In genomic region chr17:72618018-72618509, GRCh38 we compare ENCODE assay signal across 9 cellular contexts.
A peak's percentile ranks its signal among the peaks of the same experiment; 100 is the strongest.
DNase-seq lines count a peak whose midpoint lies in the region; ATAC-seq and TF ChIP-seq lines count a peak whose summit lies in the region.
"Had no signal": no experiment of that assay in that cellular context is flagged by ENCODE, and none has a peak within 500 bp of the region (broad histone marks: within the 10 kb centered on the region; RNA-seq: fewer than 3 reads in every experiment).

No MANE protein-coding gene starts in this region.

- peak overlapping the region; percentile 39 for H3K4me3 Mint-ChIP-seq in activated CD4-positive, alpha-beta T cell treated with anti-CD3 and anti-CD28 coated beads for 36 hours
- H3K4me3 Mint-ChIP-seq in activated CD4-positive, alpha-beta memory T cell treated with anti-CD3 and anti-CD28 coated beads for 36 hours: peak overlapping the region; percentile 61
- H3K4me3 Mint-ChIP-seq: B cell had no signal

- H3K36me3 Mint-ChIP-seq in activated CD4-positive, alpha-beta T cell treated with anti-CD3 and anti-CD28 coated beads for 36 hours (ENCODE audit: low read depth): no peaks in the 10 kb centered on the region
- no peaks in the 10 kb centered on the region for H3K36me3 Mint-ChIP-seq in activated CD4-positive, alpha-beta memory T cell treated with anti-CD3 and anti-CD28 coated beads for 36 hours

- ATAC-seq in activated CD4-positive, alpha-beta T cell treated with anti-CD3 and anti-CD28 coated beads for 36 hours: peak; percentile 42
- no peak for ATAC-seq in GM19035 (IDR thresholded peaks at IDR 0.05; ENCODE audit: unreplicated experiment)

- no peaks in the 10 kb centered on the region for H3K36me3 ChIP-seq in brain microvascular endothelial cell (replicated peaks)

- intact Hi-C loops in activated CD4-positive, alpha-beta T cell treated with anti-CD3 and anti-CD28 coated beads for 36 hours (cut with DNase I, micrococcal nuclease): loop anchor here in 1 of 2 experiments (5.0 kb wide), 1 partner anchor 1981 kb away; no protein-coding TSS in a partner anchor
- intact Hi-C loops in activated CD4-positive, alpha-beta memory T cell treated with anti-CD3 and anti-CD28 coated beads for 36 hours (cut with micrococcal nuclease): no loop called here

- H3K27ac Mint-ChIP-seq in activated CD4-positive, alpha-beta T cell treated with anti-CD3 and anti-CD28 coated beads for 36 hours: no peak overlapping the region
- no peak overlapping the region for H3K27ac Mint-ChIP-seq in activated CD4-positive, alpha-beta memory T cell treated with anti-CD3 and anti-CD28 coated beads for 36 hours
- H3K27ac Mint-ChIP-seq: B cell had no signal

- no peak overlapping the region for H3K27ac ChIP-seq in brain microvascular endothelial cell

- in situ Hi-C loops in brain microvascular endothelial cell (cut with HindIII; ENCODE audit: low pct_ligation_motif_present, low sequenced_read_pairs): no loop called here

- peak; percentile 27 for DNase-seq in activated CD4-positive, alpha-beta T cell treated with anti-CD3 and anti-CD28 coated beads for 36 hours
- no peak for DNase-seq in activated CD4-positive, alpha-beta T cell treated with anti-CD3 and anti-CD28 coated beads for 1 hour
- DNase-seq in HuH-7.5 (ENCODE audit: low spot score) (peak; percentile 29), medulla oblongata (ENCODE audit: extremely low spot score) (peak; percentile 63), NCI-H2107 (lab: John Stamatoyannopoulos, UW) (no peak), brain microvascular endothelial cell (no peak)
- DNase-seq in activated CD4-positive, alpha-beta memory T cell treated with anti-CD3 and anti-CD28 coated beads for 36 hours: peak; percentile 39

- H3K27me3 Mint-ChIP-seq in activated CD4-positive, alpha-beta T cell treated with anti-CD3 and anti-CD28 coated beads for 36 hours: peaks cover 37% of the 10 kb centered on the region
- H3K27me3 Mint-ChIP-seq in activated CD4-positive, alpha-beta memory T cell treated with anti-CD3 and anti-CD28 coated beads for 36 hours: peaks cover 8% of the 10 kb centered on the region

- CTCF ChIA-PET in activated CD4-positive, alpha-beta T cell treated with anti-CD3 and anti-CD28 coated beads for 36 hours (lab: Charles Lee): interaction anchor here (0.8 to 1.3 kb wide), 3 partner anchors 61 to 637 kb away, joined by 3 read pairs; no protein-coding TSS in a partner anchor
- CTCF ChIA-PET in activated CD4-positive, alpha-beta memory T cell treated with anti-CD3 and anti-CD28 coated beads for 36 hours (lab: Charles Lee): interaction anchor here (1.1 to 2.2 kb wide), 3 partner anchors 16 to 109 kb away, joined by 3 to 10 read pairs (median 3); no protein-coding TSS in a partner anchor

- TF ChIP-seq CTCF in brain microvascular endothelial cell (IDR thresholded peaks at IDR 0.05; ENCODE audit: low read depth, low read length, missing control alignments): no peak

- no peak overlapping the region for H3K4me3 ChIP-seq in brain microvascular endothelial cell (ENCODE audit: low read depth, low read length)

- POLR2A ChIA-PET in activated CD4-positive, alpha-beta T cell treated with anti-CD3 and anti-CD28 coated beads for 36 hours (lab: Charles Lee): no interaction called here
- POLR2A ChIA-PET in activated CD4-positive, alpha-beta memory T cell treated with anti-CD3 and anti-CD28 coated beads for 36 hours (lab: Charles Lee): no interaction called here

- peaks cover 18% of the 10 kb centered on the region for H3K4me1 Mint-ChIP-seq in activated CD4-positive, alpha-beta T cell treated with anti-CD3 and anti-CD28 coated beads for 36 hours
- peaks cover 21% of the 10 kb centered on the region for H3K4me1 Mint-ChIP-seq in activated CD4-positive, alpha-beta memory T cell treated with anti-CD3 and anti-CD28 coated beads for 36 hours (ENCODE audit: low read depth)

- H3K9me3 Mint-ChIP-seq in activated CD4-positive, alpha-beta T cell treated with anti-CD3 and anti-CD28 coated beads for 36 hours (ENCODE audit: low read depth): no peaks in the 10 kb centered on the region
- H3K9me3 Mint-ChIP-seq in activated CD4-positive, alpha-beta memory T cell treated with anti-CD3 and anti-CD28 coated beads for 36 hours: no peaks in the 10 kb centered on the region

- H3K27me3 ChIP-seq in brain microvascular endothelial cell (replicated peaks): peaks cover 1% of the 10 kb centered on the region

Comparison
In these comparisons a context has a peak if more than half of its experiments do, and no peak if none do; other contexts are left out.
1. DNase-seq: peak in activated CD4-positive, alpha-beta T cell treated with anti-CD3 and anti-CD28 coated beads for 36 hours (single experiment), HuH-7.5 (single experiment), activated CD4-positive, alpha-beta memory T cell treated with anti-CD3 and anti-CD28 coated beads for 36 hours (single experiment) and medulla oblongata (single experiment); none in activated CD4-positive, alpha-beta T cell treated with anti-CD3 and anti-CD28 coated beads for 1 hour (single experiment), NCI-H2107 (single experiment) and brain microvascular endothelial cell (single experiment).